ENCODE assay signal across 8 cellular contexts in genomic region chr16:11796227-11797165, GRCh38. TPM values are rescaled to one million over a fixed set of nuclear protein-coding genes. Genes with fewer than 3 reads are reported as not detected.
DNase-seq lines count a peak whose midpoint lies in the region; ATAC-seq and TF ChIP-seq lines count a peak whose summit lies in the region.

No MANE protein-coding gene starts in this region.

- no peaks in the 10 kb centered on the region for H3K9me3 Mint-ChIP-seq in activated CD4-positive, alpha-beta T cell treated with anti-CD3 and anti-CD28 coated beads, Interleukin-2, amount 10 ng/mL, durations not matched to agents 24 days and 14 days
- H3K9me3 Mint-ChIP-seq in endodermal cell, result peaks cover 5% of the 10 kb centered on the region
- no peaks in the 10 kb centered on the region for H3K9me3 Mint-ChIP-seq in stimulated activated naive CD8-positive, alpha-beta T cell treated with anti-CD3 and anti-CD28 coated beads, Interleukin-15, Interleukin-2, amounts not matched to agents 100 ng/mL and 50 ng/mL, for 24 hours

- H4K91ac ChIP-seq in mesenchymal stem cell (ENCODE audit: low read length), result peak overlapping the region; percentile 32

- no peaks in the 10 kb centered on the region for H3K9me3 ChIP-seq in endodermal cell (ENCODE audit: control insufficient read depth, low read length)
- H3K9me3 ChIP-seq in mesenchymal stem cell (ENCODE audit: control insufficient read depth, low read length), result no peaks in the 10 kb centered on the region

- DNase-seq in NCI-H82 (lab: John Stamatoyannopoulos, UW) (peak; percentile 41), NCI-H82 treated with DMSO at 0.1 percent for 48 hours (lab: John Stamatoyannopoulos, UW; ENCODE audit: unreplicated experiment) (no peak), endodermal cell (peak; percentile 79), mesenchymal stem cell (peak; percentile 69), middle frontal gyrus (ENCODE audit: extremely low spot score, low spot score) (no peak)
- peak; percentile 82 for DNase-seq in activated CD4-positive, alpha-beta T cell treated with anti-CD3 and anti-CD28 coated beads, Interleukin-2, amount 10 ng/mL, durations not matched to agents 24 days and 14 days

- H3K27me3 ChIP-seq in endodermal cell (ENCODE audit: control insufficient read depth, insufficient read depth, low read length, poor library complexity, severe bottlenecking) (no peaks in the 10 kb centered on the region), mesenchymal stem cell (ENCODE audit: control insufficient read depth in 1 of 2, insufficient read depth in 1 of 2, low read length in 2 of 2) (no peaks in the 10 kb centered on the region)

- WGBS in endodermal cell (ENCODE audit: insufficient coverage in 1 of 2, insufficient read length in 1 of 2), 2 experiments, result 4 to 18% methylated on average over 10 to 83 of the region's 93 CpGs
- 8% methylated on average over 44 of the region's 93 CpGs for WGBS in mesenchymal stem cell

- H3K27ac Mint-ChIP-seq in activated CD4-positive, alpha-beta T cell treated with anti-CD3 and anti-CD28 coated beads, Interleukin-2, amount 10 ng/mL, durations not matched to agents 24 days and 14 days, result peak overlapping the region; percentile 93
- H3K27ac Mint-ChIP-seq in endodermal cell, result peak overlapping the region; percentile 86
- H3K27ac Mint-ChIP-seq in stimulated activated naive CD8-positive, alpha-beta T cell treated with anti-CD3 and anti-CD28 coated beads, Interleukin-15, Interleukin-2, amounts not matched to agents 100 ng/mL and 50 ng/mL, for 24 hours, result peak overlapping the region; percentile 93

- intact Hi-C loops in activated CD4-positive, alpha-beta T cell treated with anti-CD3 and anti-CD28 coated beads, Interleukin-2, amount 10 ng/mL, durations not matched to agents 24 days and 14 days (cut with micrococcal nuclease), result loop anchor here (1.0 to 5.0 kb wide), 5 partner anchors 13 to 214 kb away; partner anchors contain the start of genes RSL1D1 and TXNDC11

- H3K27me3 Mint-ChIP-seq in activated CD4-positive, alpha-beta T cell treated with anti-CD3 and anti-CD28 coated beads, Interleukin-2, amount 10 ng/mL, durations not matched to agents 24 days and 14 days, result no peaks in the 10 kb centered on the region
- H3K27me3 Mint-ChIP-seq in endodermal cell (ENCODE audit: insufficient read depth), result no peaks in the 10 kb centered on the region
- no peaks in the 10 kb centered on the region for H3K27me3 Mint-ChIP-seq in stimulated activated naive CD8-positive, alpha-beta T cell treated with anti-CD3 and anti-CD28 coated beads, Interleukin-15, Interleukin-2, amounts not matched to agents 100 ng/mL and 50 ng/mL, for 24 hours

- ATAC-seq in HG03196 (IDR thresholded peaks at IDR 0.05; ENCODE audit: unreplicated experiment), result peak; percentile 6

- H2BK15ac ChIP-seq in mesenchymal stem cell (ENCODE audit: low read depth, poor library complexity, severe bottlenecking), result peak overlapping the region; percentile 96

- H3K4ac ChIP-seq in mesenchymal stem cell (ENCODE audit: low read depth in 1 of 2, low read length in 2 of 2), result peak overlapping the region; percentile 94 to 96

- peak overlapping the region in 1 of 2 experiments; percentile 93 for H3K23ac ChIP-seq in mesenchymal stem cell (ENCODE audit: low read length in 2 of 2)

- H3K4me3 ChIP-seq in endodermal cell (ENCODE audit: low read length) (peak overlapping the region; percentile 81), mesenchymal stem cell (ENCODE audit: insufficient read depth in 1 of 2, low read depth in 1 of 2, low read length in 2 of 2) (peak overlapping the region; percentile 83 to 92)

- peak overlapping the region; percentile 66 to 95 for H3K14ac ChIP-seq in mesenchymal stem cell (ENCODE audit: low read length in 2 of 2)

- peak overlapping the region; percentile 87 for H3K4me2 ChIP-seq in mesenchymal stem cell (ENCODE audit: low read length, poor library complexity, severe bottlenecking)

- peaks cover 9% of the 10 kb centered on the region for H3K79me1 ChIP-seq in mesenchymal stem cell (replicated peaks; ENCODE audit: low read length, poor library complexity, severe bottlenecking)

- peak overlapping the region; percentile 87 for H3K4me3 Mint-ChIP-seq in activated CD4-positive, alpha-beta T cell treated with anti-CD3 and anti-CD28 coated beads, Interleukin-2, amount 10 ng/mL, durations not matched to agents 24 days and 14 days
- peak overlapping the region; percentile 79 for H3K4me3 Mint-ChIP-seq in endodermal cell
- H3K4me3 Mint-ChIP-seq in stimulated activated naive CD8-positive, alpha-beta T cell treated with anti-CD3 and anti-CD28 coated beads, Interleukin-15, Interleukin-2, amounts not matched to agents 100 ng/mL and 50 ng/mL, for 24 hours, result peak overlapping the region; percentile 88

- peaks cover 74% of the 10 kb centered on the region for H3K4me1 Mint-ChIP-seq in activated CD4-positive, alpha-beta T cell treated with anti-CD3 and anti-CD28 coated beads, Interleukin-2, amount 10 ng/mL, durations not matched to agents 24 days and 14 days
- H3K4me1 Mint-ChIP-seq in endodermal cell, result peaks cover 46% of the 10 kb centered on the region
- peaks cover 83% of the 10 kb centered on the region for H3K4me1 Mint-ChIP-seq in stimulated activated naive CD8-positive, alpha-beta T cell treated with anti-CD3 and anti-CD28 coated beads, Interleukin-15, Interleukin-2, amounts not matched to agents 100 ng/mL and 50 ng/mL, for 24 hours (ENCODE audit: low read depth)

- TF ChIP-seq CTCF in endodermal cell (conservative IDR thresholded peaks at IDR 0.05), result no peak

- H3K9ac ChIP-seq in endodermal cell (ENCODE audit: extremely low read depth, low read length, poor library complexity, severe bottlenecking), result peak overlapping the region; percentile 88
- H3K9ac ChIP-seq in mesenchymal stem cell (ENCODE audit: low read length), result peak overlapping the region; percentile 98

- H2AK5ac ChIP-seq in mesenchymal stem cell (ENCODE audit: low read length, severe bottlenecking), result peak overlapping the region; percentile 46

- H2BK5ac ChIP-seq in mesenchymal stem cell (ENCODE audit: low read depth, low read length, poor library complexity, severe bottlenecking), result peak overlapping the region; percentile 82

- H3K36me3 ChIP-seq in endodermal cell (ENCODE audit: control insufficient read depth, insufficient read depth, low read length) (peaks cover 25% of the 10 kb centered on the region), mesenchymal stem cell (ENCODE audit: control insufficient read depth in 1 of 2, insufficient read depth in 2 of 2, low read depth in 1 of 2, low read length in 2 of 2) (peaks cover 5 to 8% of the 10 kb centered on the region in 2 experiments)

- H4K8ac ChIP-seq in mesenchymal stem cell (ENCODE audit: low read length), result peak overlapping the region; percentile 95

- peak overlapping the region; percentile 98 to 100 for H3K18ac ChIP-seq in mesenchymal stem cell (ENCODE audit: low read depth in 1 of 2, low read length in 2 of 2)

- H3K4me1 ChIP-seq in endodermal cell (ENCODE audit: control insufficient read depth, insufficient read depth, low read length) (peaks cover 20% of the 10 kb centered on the region), mesenchymal stem cell (ENCODE audit: control insufficient read depth, insufficient read depth, low read depth, low read length) (peaks cover 29% of the 10 kb centered on the region)

- H3K36me3 Mint-ChIP-seq in activated CD4-positive, alpha-beta T cell treated with anti-CD3 and anti-CD28 coated beads, Interleukin-2, amount 10 ng/mL, durations not matched to agents 24 days and 14 days (ENCODE audit: low read depth), result peaks cover 37% of the 10 kb centered on the region
- H3K36me3 Mint-ChIP-seq in endodermal cell (ENCODE audit: low read depth), result peaks cover 21% of the 10 kb centered on the region
- peaks cover 22% of the 10 kb centered on the region for H3K36me3 Mint-ChIP-seq in stimulated activated naive CD8-positive, alpha-beta T cell treated with anti-CD3 and anti-CD28 coated beads, Interleukin-15, Interleukin-2, amounts not matched to agents 100 ng/mL and 50 ng/mL, for 24 hours (ENCODE audit: low read depth)

- H2AFZ ChIP-seq in mesenchymal stem cell (ENCODE audit: low read depth, low read length), result peak overlapping the region; percentile 88

- H3K27ac ChIP-seq in endodermal cell (ENCODE audit: low read depth, low read length) (peak overlapping the region; percentile 66), mesenchymal stem cell (ENCODE audit: low read length, poor library complexity, severe bottlenecking) (peak overlapping the region; percentile 92)

- peak overlapping the region; percentile 98 for H2BK120ac ChIP-seq in mesenchymal stem cell (ENCODE audit: low read depth, low read length)

- no peak overlapping the region for H2BK12ac ChIP-seq in mesenchymal stem cell (ENCODE audit: low read length in 2 of 2)

RNA-seq across cellular contexts. Expression of gene ZC3H7A, which starts 0.6 kb away (rescaled TPM):
- 58.3 and 64.1 TPM in 2 replicates for total RNA-seq in activated CD4-positive, alpha-beta T cell treated with anti-CD3 and anti-CD28 coated beads, Interleukin-2, amount 10 ng/mL, durations not matched to agents 24 days and 14 days
- 10 to 100 TPM; 37.7 to 38.5 TPM for total RNA-seq in endodermal cell
- polyA plus RNA-seq in endodermal cell (2013, experiment 1 of 2), result 49.7 TPM
- polyA plus RNA-seq in endodermal cell (2013, experiment 2 of 2), result 47.6 TPM
- polyA plus RNA-seq in mesenchymal stem cell (2013, experiment 1 of 2), result 36.3 TPM
- polyA plus RNA-seq in mesenchymal stem cell (2013, experiment 2 of 2), result 35.3 TPM

RNA-seq across cellular contexts. Expression of gene TXNDC11, which starts 53.8 kb away (rescaled TPM):
- 41.7 and 43.6 TPM in 2 replicates for total RNA-seq in activated CD4-positive, alpha-beta T cell treated with anti-CD3 and anti-CD28 coated beads, Interleukin-2, amount 10 ng/mL, durations not matched to agents 24 days and 14 days
- total RNA-seq in endodermal cell, result 10 to 100 TPM; 16.4 to 20.8 TPM
- polyA plus RNA-seq in endodermal cell (2013, experiment 1 of 2), result 13.2 TPM
- 13.6 TPM for polyA plus RNA-seq in endodermal cell (2013, experiment 2 of 2)
- polyA plus RNA-seq in mesenchymal stem cell (2013, experiment 1 of 2), result 31.9 TPM
- polyA plus RNA-seq in mesenchymal stem cell (2013, experiment 2 of 2), result 32.0 TPM

RNA-seq across cellular contexts. Expression of gene RSL1D1, which starts 54.8 kb away (rescaled TPM):
- 375 and 379 TPM in 2 replicates for total RNA-seq in activated CD4-positive, alpha-beta T cell treated with anti-CD3 and anti-CD28 coated beads, Interleukin-2, amount 10 ng/mL, durations not matched to agents 24 days and 14 days
- 100 to 1,000 TPM; 148 to 162 TPM for total RNA-seq in endodermal cell
- polyA plus RNA-seq in endodermal cell (2013, experiment 1 of 2), result 159 TPM
- polyA plus RNA-seq in endodermal cell (2013, experiment 2 of 2), result 146 TPM
- 167 TPM for polyA plus RNA-seq in mesenchymal stem cell (2013, experiment 1 of 2)
- polyA plus RNA-seq in mesenchymal stem cell (2013, experiment 2 of 2), result 167 TPM

Comparison
In these comparisons a context has a peak if more than half of its experiments do, and no peak if none do; other contexts are left out.
1. DNase-seq: peak in NCI-H82 (single experiment), activated CD4-positive, alpha-beta T cell treated with anti-CD3 and anti-CD28 coated beads, Interleukin-2, amount 10 ng/mL, durations not matched to agents 24 days and 14 days (single experiment), endodermal cell (single experiment) and mesenchymal stem cell (single experiment); none in NCI-H82 treated with DMSO at 0.1 percent for 48 hours (single experiment) and middle frontal gyrus (single experiment).
2. Peak in every context shown above with its lines, with median percentiles within 50 percentile points of each other: H3K27ac Mint-ChIP-seq and H3K4me3 Mint-ChIP-seq.